Comparison of ENCODE assay signal across 1 cellular context in genomic region chr17:8991514-8992285, GRCh38.
TF ChIP-seq lines count a peak whose summit lies in the region.

No MANE protein-coding gene starts in this region.

TF ChIP-seq in GM23338, 12 proteins besides CTCF, POLR2A, EP300 and RAD21 (continued from another document):
- no peak for TF ChIP-seq ZNF462 (CRISPR knock-in tag; IDR thresholded peaks at IDR 0.05)
- no peak for TF ChIP-seq ZNF331 (CRISPR knock-in tag; IDR thresholded peaks at IDR 0.05; ENCODE audit: low read depth)
- no peak for TF ChIP-seq STAT1 (IDR thresholded peaks at IDR 0.05; ENCODE audit: unreplicated experiment)
- no peak for TF ChIP-seq ZNF114 (CRISPR knock-in tag; IDR thresholded peaks at IDR 0.05)
- no peak for TF ChIP-seq EZH2 (IDR thresholded peaks at IDR 0.05; ENCODE audit: low read depth, unreplicated experiment)
- no peak for TF ChIP-seq JUNB (IDR thresholded peaks at IDR 0.05; ENCODE audit: unreplicated experiment)
- TF ChIP-seq NANOG (IDR thresholded peaks at IDR 0.05; ENCODE audit: borderline replicate concordance): no peak
- no peak for TF ChIP-seq EZH2phosphoT487 (IDR thresholded peaks at IDR 0.05; ENCODE audit: unreplicated experiment)
- TF ChIP-seq CREB1 (CRISPR knock-in tag; IDR thresholded peaks at IDR 0.05; ENCODE audit: low read depth): no peak
